28 cellular contexts compared by ENCODE assay signal in the genomic region with DNA sequence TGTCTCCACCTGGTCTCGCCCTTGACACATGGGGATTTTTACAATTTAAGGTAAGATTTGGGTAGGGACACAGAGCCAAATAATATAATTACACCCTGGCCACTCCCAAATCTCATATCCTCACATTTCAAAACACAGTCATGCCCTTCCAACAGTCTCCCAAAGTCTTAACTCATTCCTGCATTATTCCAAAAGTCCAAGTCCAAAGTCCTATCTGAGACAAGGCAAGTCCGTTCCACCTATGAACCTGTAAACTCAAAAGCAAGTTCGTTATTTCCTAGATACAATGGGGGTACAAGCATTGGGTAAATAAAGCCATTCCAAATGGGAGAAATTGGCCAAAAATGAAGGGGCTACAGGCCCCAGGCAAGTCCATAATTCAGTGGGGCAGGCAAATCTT.
A peak's percentile ranks its signal among the peaks of the same experiment; 100 is the strongest.
DNase-seq lines count a peak whose midpoint lies in the region; ATAC-seq, FAIRE-seq and TF ChIP-seq lines count a peak whose summit lies in the region.
"Had no signal": no experiment of that assay in that cellular context is flagged by ENCODE, and none has a peak within 500 bp of the region (broad histone marks: within the 10 kb centered on the region; RNA-seq: fewer than 3 reads in every experiment).

No MANE protein-coding gene starts in this region.

- H3K79me2 ChIP-seq in HepG2 (ENCODE audit: insufficient read depth, low read length) = no peaks in the 10 kb centered on the region

- CTCF ChIA-PET in HepG2 (lab: Yijun Ruan, JAX; ENCODE audit: low intra/inter-chr PET ratio, low total read pairs) = no interaction called here

- BruUV-seq in HepG2 (replicated peaks; lab: Mats Ljungman, UMichigan) = no TSS peak

- H3K27me3 ChIP-seq in liver (ENCODE audit: control insufficient read depth in 4 of 4, insufficient read depth in 4 of 4, low read length in 3 of 4) (no peaks in the 10 kb centered on the region), HepG2 (ENCODE audit: control insufficient read depth in 1 of 2, insufficient read depth in 2 of 2, low read length in 2 of 2) (no peaks in the 10 kb centered on the region)
- H3K27me3 ChIP-seq: BE2C; BLaER1; BLaER1 treated with 17β-estradiol and CSF1 and Interleukin-3, amounts not matched to agents 10 nM and 100 nM had no signal

- no peak for TF ChIP-seq RAD21 in liver (IDR thresholded peaks at IDR 0.05)
- TF ChIP-seq RAD21 in HepG2 (CRISPR knock-in tag; IDR thresholded peaks at IDR 0.05) = no peak

- DNase-seq in HepG2 (ENCODE audit: low spot score) = no peak
- DNase-seq: 8988T; ACHN; AML-193; BE2C; C1 segment of cervical spinal cord; Caco-2; Calu3; CD4-positive, alpha-beta T cell; CD4-positive, CD25-positive, alpha-beta regulatory T cell; CD8-positive, alpha-beta memory T cell; CD8-positive, alpha-beta T cell; COR-L47; DMS 273 treated with DMSO at 0.1 percent for 48 hours; DMS153; DMS53; DMS79; DMS79 treated with DMSO at 0.1 percent for 48 hours; DND-41; EL had no signal

- no peak for TF ChIP-seq POLR2A in HepG2 (IDR thresholded peaks at IDR 0.05; ENCODE audit: insufficient read depth in 1 of 2, low read depth in 2 of 2, low read length in 2 of 2)

- no peak for FAIRE-seq in HepG2 (lab: Jason Lieb, UNC)
- FAIRE-seq: A204.1, A549, D721Med had no signal

- TF ChIP-seq CTCF in liver (IDR thresholded peaks at IDR 0.05; ENCODE audit: low read depth, low read length, missing input control) (no peak), HepG2 (CRISPR knock-in tag; IDR thresholded peaks at IDR 0.05) (no peak)

- H2AFZ ChIP-seq in HepG2 (ENCODE audit: low read length) = no peak overlapping the region

- POLR2A ChIA-PET in HepG2 (lab: Yijun Ruan, JAX) = no interaction called here

- H3K4me2 ChIP-seq in HepG2 (ENCODE audit: low read depth, low read length) = no peak overlapping the region
- H3K4me2 ChIP-seq: A549; BLaER1; BLaER1 treated with 17β-estradiol and CSF1 and Interleukin-3, amounts not matched to agents 10 nM and 100 nM had no signal

- 52% methylated on average over 3 of the region's 3 CpGs for WGBS in liver
- WGBS in HepG2 (ENCODE audit: low lambda C conversion rate) = 2% methylated on average over 3 of the region's 3 CpGs

- no peaks in the 10 kb centered on the region for H4K20me1 ChIP-seq in HepG2 (ENCODE audit: insufficient read depth, low read length)
- H4K20me1 ChIP-seq: BLaER1; BLaER1 treated with 17β-estradiol and CSF1 and Interleukin-3, amounts not matched to agents 10 nM and 100 nM had no signal

- TF ChIP-seq EP300 in HepG2 (IDR thresholded peaks at IDR 0.05; ENCODE audit: low read depth in 2 of 2, low read length in 2 of 2) (no peak), HepG2 (CRISPR knock-in tag; IDR thresholded peaks at IDR 0.05; ENCODE audit: borderline replicate concordance) (no peak)

- H3K4me3 ChIP-seq in liver (ENCODE audit: low read depth in 1 of 3, low read length in 3 of 3) = no peak overlapping the region
- no peak overlapping the region for H3K4me3 ChIP-seq in HepG2 (replicated peaks in 1 of 3; ENCODE audit: insufficient read depth in 1 of 3, low read depth in 2 of 3, low read length in 3 of 3)
- H3K4me3 ChIP-seq: A549; BLaER1; BLaER1 treated with 17β-estradiol and CSF1 and Interleukin-3, amounts not matched to agents 10 nM and 100 nM had no signal

- H3K36me3 ChIP-seq in liver (ENCODE audit: control insufficient read depth in 4 of 4, insufficient read depth in 3 of 4, low read depth in 1 of 4, low read length in 3 of 4) = no peaks in the 10 kb centered on the region
- H3K36me3 ChIP-seq in HepG2 (replicated peaks in 1 of 2; ENCODE audit: control insufficient read depth in 1 of 2, insufficient read depth in 2 of 2, low read length in 2 of 2) = no peaks in the 10 kb centered on the region
- H3K36me3 ChIP-seq: BE2C; BLaER1; BLaER1 treated with 17β-estradiol and CSF1 and Interleukin-3, amounts not matched to agents 10 nM and 100 nM had no signal

- no peak overlapping the region for H3K27ac ChIP-seq in liver (ENCODE audit: low read depth in 1 of 2, low read length in 2 of 2)
- no peak overlapping the region for H3K27ac ChIP-seq in HepG2 (ENCODE audit: extremely low read length, insufficient read depth, low read length)
- H3K27ac ChIP-seq: 22Rv1; A549; BLaER1; BLaER1 treated with 17β-estradiol and CSF1 and Interleukin-3, amounts not matched to agents 10 nM and 100 nM; C4-2B had no signal

- H3K9me3 ChIP-seq in liver (ENCODE audit: control insufficient read depth in 4 of 4, low read length in 3 of 4) (no peaks in the 10 kb centered on the region), HepG2 (ENCODE audit: low read length) (peaks cover 41% of the 10 kb centered on the region)
- H3K9me3 ChIP-seq: A549, BE2C, Caco-2 had no signal

- H3K9ac ChIP-seq in liver (ENCODE audit: low read depth in 1 of 2, low read length in 2 of 2) = no peak overlapping the region
- H3K9ac ChIP-seq in HepG2 (ENCODE audit: insufficient read depth, low read depth, low read length) = no peak overlapping the region
- H3K9ac ChIP-seq: BLaER1; BLaER1 treated with 17β-estradiol and CSF1 and Interleukin-3, amounts not matched to agents 10 nM and 100 nM had no signal

- in situ Hi-C loops in HepG2 (cut with HindIII; ENCODE audit: extremely low pct_ligation_motif_present, low pct_unique_long_range_greater_than_20kb) = no loop called here

- H3K4me1 ChIP-seq in liver (ENCODE audit: control insufficient read depth in 4 of 4, insufficient read depth in 4 of 4, low read length in 3 of 4) (peaks cover 0 to 2% (median 0%) of the 10 kb centered on the region in 4 donors), HepG2 (ENCODE audit: insufficient read depth, low read length) (no peaks in the 10 kb centered on the region)
- H3K4me1 ChIP-seq: A549; BE2C; BLaER1; BLaER1 treated with 17β-estradiol and CSF1 and Interleukin-3, amounts not matched to agents 10 nM and 100 nM; Caco-2 had no signal

- intact Hi-C loops in HepG2 (cut with micrococcal nuclease; ENCODE audit: unreplicated experiment) = no loop called here

- no peak for ATAC-seq in HepG2
- ATAC-seq: A549; CD8-positive, alpha-beta T cell had no signal

TF ChIP-seq in liver, 16 proteins besides CTCF, POLR2A, EP300 and RAD21:
- TF ChIP-seq HNF4A (conservative IDR thresholded peaks at IDR 0.05) = peak; percentile 68 to 87
- TF ChIP-seq NR2F2 (IDR thresholded peaks at IDR 0.05) = no peak
- TF ChIP-seq HNF4G (IDR thresholded peaks at IDR 0.05) = peak; percentile 58

TF ChIP-seq in HepG2, 621 proteins besides CTCF, POLR2A, EP300 and RAD21:
- TF ChIP-seq ZNF879 (CRISPR knock-in tag; IDR thresholded peaks at IDR 0.05) = no peak
- TF ChIP-seq ONECUT2 (CRISPR knock-in tag; IDR thresholded peaks at IDR 0.05) = no peak
- no peak for TF ChIP-seq ZNF816 (CRISPR knock-in tag; IDR thresholded peaks at IDR 0.05; ENCODE audit: borderline replicate concordance)
- no peak for TF ChIP-seq GFI1 (CRISPR knock-in tag; IDR thresholded peaks at IDR 0.05; ENCODE audit: borderline replicate concordance)
- TF ChIP-seq ATF1 (CRISPR knock-in tag; IDR thresholded peaks at IDR 0.05) = no peak
- no peak for TF ChIP-seq HNF4G (IDR thresholded peaks at IDR 0.05; ENCODE audit: borderline replicate concordance, low read depth, low read length)
- no peak for TF ChIP-seq HNF4G (CRISPR knock-in tag; IDR thresholded peaks at IDR 0.05; ENCODE audit: borderline replicate concordance, low read depth)
- no peak for TF ChIP-seq PCBP1 (IDR thresholded peaks at IDR 0.05; ENCODE audit: borderline replicate concordance, low read depth, low read length)
- TF ChIP-seq HOXA7 (CRISPR knock-in tag; IDR thresholded peaks at IDR 0.05) = no peak
- TF ChIP-seq, protein P1, sequence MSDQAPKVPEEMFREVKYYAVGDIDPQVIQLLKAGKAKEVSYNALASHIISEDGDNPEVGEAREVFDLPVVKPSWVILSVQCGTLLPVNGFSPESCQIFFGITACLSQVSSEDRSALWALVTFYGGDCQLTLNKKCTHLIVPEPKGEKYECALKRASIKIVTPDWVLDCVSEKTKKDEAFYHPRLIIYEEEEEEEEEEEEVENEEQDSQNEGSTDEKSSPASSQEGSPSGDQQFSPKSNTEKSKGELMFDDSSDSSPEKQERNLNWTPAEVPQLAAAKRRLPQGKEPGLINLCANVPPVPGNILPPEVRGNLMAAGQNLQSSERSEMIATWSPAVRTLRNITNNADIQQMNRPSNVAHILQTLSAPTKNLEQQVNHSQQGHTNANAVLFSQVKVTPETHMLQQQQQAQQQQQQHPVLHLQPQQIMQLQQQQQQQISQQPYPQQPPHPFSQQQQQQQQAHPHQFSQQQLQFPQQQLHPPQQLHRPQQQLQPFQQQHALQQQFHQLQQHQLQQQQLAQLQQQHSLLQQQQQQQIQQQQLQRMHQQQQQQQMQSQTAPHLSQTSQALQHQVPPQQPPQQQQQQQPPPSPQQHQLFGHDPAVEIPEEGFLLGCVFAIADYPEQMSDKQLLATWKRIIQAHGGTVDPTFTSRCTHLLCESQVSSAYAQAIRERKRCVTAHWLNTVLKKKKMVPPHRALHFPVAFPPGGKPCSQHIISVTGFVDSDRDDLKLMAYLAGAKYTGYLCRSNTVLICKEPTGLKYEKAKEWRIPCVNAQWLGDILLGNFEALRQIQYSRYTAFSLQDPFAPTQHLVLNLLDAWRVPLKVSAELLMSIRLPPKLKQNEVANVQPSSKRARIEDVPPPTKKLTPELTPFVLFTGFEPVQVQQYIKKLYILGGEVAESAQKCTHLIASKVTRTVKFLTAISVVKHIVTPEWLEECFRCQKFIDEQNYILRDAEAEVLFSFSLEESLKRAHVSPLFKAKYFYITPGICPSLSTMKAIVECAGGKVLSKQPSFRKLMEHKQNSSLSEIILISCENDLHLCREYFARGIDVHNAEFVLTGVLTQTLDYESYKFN (CRISPR knock-in tag; conservative IDR thresholded peaks at IDR 0.05) = no peak
TF ChIP-seq in HepG2: peak in this region for 0.
